1 cellular context compared by ENCODE assay signal in the genomic region with DNA sequence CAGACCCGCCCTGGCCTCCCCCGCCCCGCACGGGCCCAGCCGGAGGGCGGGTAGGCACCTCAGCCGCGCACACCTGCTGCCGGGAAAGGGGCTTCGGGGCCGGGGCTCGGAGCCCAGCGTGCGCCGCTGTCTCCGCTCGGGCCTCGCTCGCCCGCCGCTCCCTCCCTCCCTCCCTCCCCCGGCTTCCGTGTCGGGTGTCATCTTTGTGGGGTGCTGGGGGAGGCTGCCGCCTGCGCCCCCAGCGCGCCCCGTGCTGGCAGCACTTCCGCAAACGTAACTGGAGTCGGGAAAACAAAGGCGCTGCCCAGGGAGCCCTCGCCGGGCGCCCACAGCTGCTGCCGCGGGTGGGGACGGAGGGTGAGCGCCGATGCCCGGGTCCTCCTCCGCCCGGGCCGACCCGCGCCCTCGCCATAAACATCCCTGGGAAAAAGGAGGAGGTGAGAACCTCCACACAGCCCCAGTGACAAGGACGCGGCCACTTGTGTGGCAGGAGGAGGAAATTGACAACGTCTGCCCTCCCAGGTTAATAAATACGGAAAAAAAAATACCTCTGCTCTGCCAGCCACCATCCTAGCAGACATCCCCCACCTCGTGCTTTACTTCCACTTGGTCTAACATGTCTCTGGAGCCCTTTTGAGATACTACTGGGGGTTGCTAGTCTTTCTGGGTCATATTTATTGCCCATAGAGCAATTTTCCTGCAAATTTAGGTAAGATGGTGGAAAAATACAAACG.
TF ChIP-seq lines count a peak whose summit lies in the region.

No MANE protein-coding gene starts in this region.

TF ChIP-seq in HepG2, 621 proteins besides CTCF, POLR2A, EP300 and RAD21 (continued from another document and continues in another):
- TF ChIP-seq, protein P1, sequence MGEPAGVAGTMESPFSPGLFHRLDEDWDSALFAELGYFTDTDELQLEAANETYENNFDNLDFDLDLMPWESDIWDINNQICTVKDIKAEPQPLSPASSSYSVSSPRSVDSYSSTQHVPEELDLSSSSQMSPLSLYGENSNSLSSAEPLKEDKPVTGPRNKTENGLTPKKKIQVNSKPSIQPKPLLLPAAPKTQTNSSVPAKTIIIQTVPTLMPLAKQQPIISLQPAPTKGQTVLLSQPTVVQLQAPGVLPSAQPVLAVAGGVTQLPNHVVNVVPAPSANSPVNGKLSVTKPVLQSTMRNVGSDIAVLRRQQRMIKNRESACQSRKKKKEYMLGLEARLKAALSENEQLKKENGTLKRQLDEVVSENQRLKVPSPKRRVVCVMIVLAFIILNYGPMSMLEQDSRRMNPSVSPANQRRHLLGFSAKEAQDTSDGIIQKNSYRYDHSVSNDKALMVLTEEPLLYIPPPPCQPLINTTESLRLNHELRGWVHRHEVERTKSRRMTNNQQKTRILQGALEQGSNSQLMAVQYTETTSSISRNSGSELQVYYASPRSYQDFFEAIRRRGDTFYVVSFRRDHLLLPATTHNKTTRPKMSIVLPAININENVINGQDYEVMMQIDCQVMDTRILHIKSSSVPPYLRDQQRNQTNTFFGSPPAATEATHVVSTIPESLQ (CRISPR knock-in tag; conservative IDR thresholded peaks at IDR 0.05): no peak
- TF ChIP-seq PHF20 (CRISPR knock-in tag; IDR thresholded peaks at IDR 0.05) (no peak), HOXA3 (CRISPR knock-in tag; IDR thresholded peaks at IDR 0.05) (no peak), SPEN (CRISPR knock-in tag; IDR thresholded peaks at IDR 0.05; ENCODE audit: low read depth) (no peak), HDAC1 (CRISPR knock-in tag; IDR thresholded peaks at IDR 0.05) (no peak), ZNF160 (CRISPR knock-in tag; IDR thresholded peaks at IDR 0.05) (no peak), RFXAP (CRISPR knock-in tag; IDR thresholded peaks at IDR 0.05; ENCODE audit: borderline replicate concordance) (no peak), SRF (IDR thresholded peaks at IDR 0.05; ENCODE audit: low read depth, low read length) (no peak), TCF12 (IDR thresholded peaks at IDR 0.05) (no peak), TCF12 (CRISPR knock-in tag; IDR thresholded peaks at IDR 0.05) (no peak), SNAPC4 (CRISPR knock-in tag; IDR thresholded peaks at IDR 0.05) (no peak), MXI1 (IDR thresholded peaks at IDR 0.05; ENCODE audit: borderline replicate concordance, low read depth, low read length) (no peak), ZNF792 (CRISPR knock-in tag; IDR thresholded peaks at IDR 0.05) (no peak), ZFP36L1 (CRISPR knock-in tag; IDR thresholded peaks at IDR 0.05) (no peak), ZBTB38 (CRISPR knock-in tag; IDR thresholded peaks at IDR 0.05) (no peak), EEA1 (CRISPR knock-in tag; IDR thresholded peaks at IDR 0.05; ENCODE audit: borderline replicate concordance) (no peak), ZNF3 (CRISPR knock-in tag; IDR thresholded peaks at IDR 0.05) (no peak), STAT6 (CRISPR knock-in tag; IDR thresholded peaks at IDR 0.05; ENCODE audit: borderline replicate concordance) (no peak), MAFG (CRISPR knock-in tag; IDR thresholded peaks at IDR 0.05) (no peak), CBX1 (IDR thresholded peaks at IDR 0.05; ENCODE audit: low read depth) (no peak), ZNF616 (CRISPR knock-in tag; IDR thresholded peaks at IDR 0.05; ENCODE audit: low read depth) (no peak), FOXK2 (IDR thresholded peaks at IDR 0.05) (no peak), ARID5B (CRISPR knock-in tag; IDR thresholded peaks at IDR 0.05) (0 out of 2 replicates have a peak, but pooled peaks have one; percentile 11), ZFY (CRISPR knock-in tag; IDR thresholded peaks at IDR 0.05) (peak; percentile 52), TARDBP (CRISPR knock-in tag; IDR thresholded peaks at IDR 0.05) (no peak), ZSCAN21 (CRISPR knock-in tag; IDR thresholded peaks at IDR 0.05; ENCODE audit: borderline replicate concordance) (0 out of 2 replicates have a peak, but pooled peaks have one; percentile 64), JUND (CRISPR knock-in tag; IDR thresholded peaks at IDR 0.05) (no peak), GTF3A (CRISPR knock-in tag; conservative IDR thresholded peaks at IDR 0.05) (no peak), TFDP1 (CRISPR knock-in tag; IDR thresholded peaks at IDR 0.05; ENCODE audit: borderline replicate concordance) (0 out of 2 replicates have a peak, but pooled peaks have one; percentile 21), KLF12 (CRISPR knock-in tag; IDR thresholded peaks at IDR 0.05; ENCODE audit: borderline replicate concordance) (0 out of 2 replicates have a peak, but pooled peaks have one; percentile 22), TBX3 (IDR thresholded peaks at IDR 0.05; ENCODE audit: borderline replicate concordance) (no peak), GLMP (CRISPR knock-in tag; IDR thresholded peaks at IDR 0.05; ENCODE audit: borderline replicate concordance) (no peak), ZBTB39 (CRISPR knock-in tag; IDR thresholded peaks at IDR 0.05) (no peak), NFE2L1 (CRISPR knock-in tag; IDR thresholded peaks at IDR 0.05; ENCODE audit: borderline replicate concordance) (no peak), ZNF562 (CRISPR knock-in tag; IDR thresholded peaks at IDR 0.05; ENCODE audit: borderline replicate concordance) (no peak), HNF4G (IDR thresholded peaks at IDR 0.05; ENCODE audit: borderline replicate concordance, low read depth, low read length) (no peak), HNF4G (CRISPR knock-in tag; IDR thresholded peaks at IDR 0.05; ENCODE audit: borderline replicate concordance, low read depth) (no peak), ZNF280B (CRISPR knock-in tag; IDR thresholded peaks at IDR 0.05; ENCODE audit: borderline replicate concordance) (no peak)
